ENCODE assay signal across 8 cellular contexts in genomic region chr18:35971661-35972196, GRCh38.
DNase-seq lines count a peak whose midpoint lies in the region; ATAC-seq and TF ChIP-seq lines count a peak whose summit lies in the region.

No MANE protein-coding gene starts in this region.

- no peaks in the 10 kb centered on the region for H3K9me3 Mint-ChIP-seq in activated naive CD4-positive, alpha-beta T cell treated with anti-CD3 and anti-CD28 coated beads, Interleukin-2, amount 50 U/mL, for 24 hours

- H3K36me3 ChIP-seq in OCI-LY1 (ENCODE audit: insufficient read depth, low read length) = peaks cover 28% of the 10 kb centered on the region
- peaks cover 0 to 15% of the 10 kb centered on the region in 2 donors for H3K36me3 ChIP-seq in duodenal mucosa (ENCODE audit: control insufficient read depth in 1 of 2, insufficient read depth in 2 of 2, low read length in 2 of 2)
- H3K36me3 ChIP-seq in mucosa of descending colon (ENCODE audit: low read depth) = no peaks in the 10 kb centered on the region

- peak overlapping the region; percentile 92 for H3K4me2 ChIP-seq in OCI-LY1 (ENCODE audit: low read length)

- H3K9ac ChIP-seq in OCI-LY1 (ENCODE audit: low read length) = peak overlapping the region; percentile 67
- H3K9ac ChIP-seq in duodenal mucosa (ENCODE audit: low read depth in 1 of 2, low read length in 2 of 2) = peak overlapping the region; percentile 59 to 71

- H3K36me3 Mint-ChIP-seq in activated naive CD4-positive, alpha-beta T cell treated with anti-CD3 and anti-CD28 coated beads, Interleukin-2, amount 50 U/mL, for 24 hours = peaks cover 14% of the 10 kb centered on the region

- H3K27me3 ChIP-seq in OCI-LY1 (ENCODE audit: insufficient read depth, low read length) (no peaks in the 10 kb centered on the region), duodenal mucosa (ENCODE audit: control insufficient read depth in 1 of 2, insufficient read depth in 2 of 2, low read length in 2 of 2) (no peaks in the 10 kb centered on the region)

- peak overlapping the region; percentile 96 for H2AFZ ChIP-seq in OCI-LY1 (ENCODE audit: low read length)

- H3K4me3 ChIP-seq in OCI-LY1 (ENCODE audit: low read depth, low read length, poor library complexity, severe bottlenecking) = peak overlapping the region; percentile 97
- peak overlapping the region; percentile 86 to 90 for H3K4me3 ChIP-seq in duodenal mucosa (ENCODE audit: low read depth in 1 of 2, low read length in 2 of 2)
- H3K4me3 ChIP-seq in mucosa of descending colon = peak overlapping the region; percentile 56

- no peak for DNase-seq in activated naive CD4-positive, alpha-beta T cell (lab: John Stamatoyannopoulos, UW)
- DNase-seq in mucosa of descending colon = peak in 1 of 3 donors; percentile 29
- DNase-seq in dermis blood vessel endothelial cell = no peak
- DNase-seq in GM19238 (ENCODE audit: insufficient read length, low spot score) = no peak

- H3K9me3 ChIP-seq in OCI-LY1 (ENCODE audit: low read length) (no peaks in the 10 kb centered on the region), duodenal mucosa (ENCODE audit: control insufficient read depth in 1 of 2, low read length in 2 of 2) (no peaks in the 10 kb centered on the region), mucosa of descending colon (no peaks in the 10 kb centered on the region)

- H3K27ac ChIP-seq in OCI-LY1 (ENCODE audit: low read depth, low read length, poor library complexity, severe bottlenecking) (peak overlapping the region; percentile 60), duodenal mucosa (ENCODE audit: low read depth, low read length) (peak overlapping the region; percentile 90)

- intact Hi-C loops in mucosa of descending colon (cut with DNase I, micrococcal nuclease) = no loop called here

- H3K4me1 Mint-ChIP-seq in activated naive CD4-positive, alpha-beta T cell treated with anti-CD3 and anti-CD28 coated beads, Interleukin-2, amount 50 U/mL, for 24 hours = peaks cover 66% of the 10 kb centered on the region

- H3K4me3 Mint-ChIP-seq in activated naive CD4-positive, alpha-beta T cell treated with anti-CD3 and anti-CD28 coated beads, Interleukin-2, amount 50 U/mL, for 24 hours = peak overlapping the region; percentile 94

- TF ChIP-seq CTCF in OCI-LY1 (IDR thresholded peaks at IDR 0.05; ENCODE audit: low read length) (no peak), mucosa of descending colon (IDR thresholded peaks at IDR 0.05) (no peak)

- H3K4me1 ChIP-seq in OCI-LY1 (ENCODE audit: insufficient read depth, low read length, severe bottlenecking) (peaks cover 29% of the 10 kb centered on the region), duodenal mucosa (ENCODE audit: control insufficient read depth in 1 of 2, insufficient read depth in 2 of 2, low read length in 2 of 2) (peaks cover 11 to 23% of the 10 kb centered on the region in 2 donors), mucosa of descending colon (ENCODE audit: low read depth) (peaks cover 23% of the 10 kb centered on the region)

- H3K9me2 ChIP-seq in OCI-LY1 (ENCODE audit: low read depth, low read length) = no peaks in the 10 kb centered on the region

- no peaks in the 10 kb centered on the region for H3F3A ChIP-seq in OCI-LY1 (ENCODE audit: insufficient read depth, low read length)

- no peaks in the 10 kb centered on the region for H4K20me1 ChIP-seq in OCI-LY1 (ENCODE audit: insufficient read depth, low read length)

- peaks cover 8% of the 10 kb centered on the region for H3K79me2 ChIP-seq in OCI-LY1 (ENCODE audit: insufficient read depth, low read length)

- no peaks in the 10 kb centered on the region for H3K27me3 Mint-ChIP-seq in activated naive CD4-positive, alpha-beta T cell treated with anti-CD3 and anti-CD28 coated beads, Interleukin-2, amount 50 U/mL, for 24 hours

- peak overlapping the region; percentile 99 for H3K27ac Mint-ChIP-seq in activated naive CD4-positive, alpha-beta T cell treated with anti-CD3 and anti-CD28 coated beads, Interleukin-2, amount 50 U/mL, for 24 hours

- ATAC-seq in HG02870 (IDR thresholded peaks at IDR 0.05; ENCODE audit: unreplicated experiment) (peak; percentile 9), mucosa of descending colon (peak; percentile 11)
